15 cellular contexts compared by ENCODE assay signal in genomic region chr4:107592518-107592917, GRCh38.
DNase-seq lines count a peak whose midpoint lies in the region; ATAC-seq and TF ChIP-seq lines count a peak whose summit lies in the region.
"Had no signal": no experiment of that assay in that cellular context is flagged by ENCODE, and none has a peak within 500 bp of the region (broad histone marks: within the 10 kb centered on the region; RNA-seq: fewer than 3 reads in every experiment).

No MANE protein-coding gene starts in this region.

- no peak overlapping the region for H3K27ac ChIP-seq in CD8-positive, alpha-beta memory T cell (ENCODE audit: low read depth, low read length)
- H3K27ac ChIP-seq in CD4-positive, alpha-beta T cell (ENCODE audit: low read depth, low read length) = no peak overlapping the region
- H3K27ac ChIP-seq in PC-3 (ENCODE audit: low read length) = no peak overlapping the region
- H3K27ac ChIP-seq: suprapubic skin had no signal

- H3K79me2 ChIP-seq in PC-3 (ENCODE audit: low read length) = no peaks in the 10 kb centered on the region

- no peaks in the 10 kb centered on the region for H3K27me3 Mint-ChIP-seq in chondrocyte (ENCODE audit: low read depth)
- H3K27me3 Mint-ChIP-seq in CD8-positive, alpha-beta memory T cell = peaks cover 4% of the 10 kb centered on the region in 2 donors
- peaks cover 11% of the 10 kb centered on the region for H3K27me3 Mint-ChIP-seq in CD4-positive, alpha-beta T cell

- DNase-seq in GM12865 (ENCODE audit: low read depth) (peak; percentile 19), NAMALWA (ENCODE audit: low spot score) (peak; percentile 47), chondrocyte (ENCODE audit: low spot score) (no peak), PC-3 (no peak)
- DNase-seq in CD8-positive, alpha-beta memory T cell = no peak
- no peak for DNase-seq in CD4-positive, alpha-beta T cell
- DNase-seq: activated CD4-positive, alpha-beta T cell treated with anti-CD3 and anti-CD28 coated beads, Interleukin-2, amount 50 U/mL, for 1 hour; activated naive CD4-positive, alpha-beta T cell treated with Interleukin-2 at 50 U/mL for 16 hours; naive B cell; NCI-H1105; SW 1271 had no signal

- H3K36me3 Mint-ChIP-seq in chondrocyte (ENCODE audit: low read depth) = peaks cover 8% of the 10 kb centered on the region
- H3K36me3 Mint-ChIP-seq in CD8-positive, alpha-beta memory T cell = peaks cover 0 to 8% (median 0%) of the 10 kb centered on the region in 3 donors
- H3K36me3 Mint-ChIP-seq in CD4-positive, alpha-beta T cell (ENCODE audit: low read depth) = peaks cover 5% of the 10 kb centered on the region

- H3K9me3 ChIP-seq in CD8-positive, alpha-beta memory T cell (ENCODE audit: low read length) = no peaks in the 10 kb centered on the region
- H3K9me3 ChIP-seq in CD4-positive, alpha-beta T cell (ENCODE audit: control insufficient read depth, low read length) = peaks cover 14% of the 10 kb centered on the region
- H3K9me3 ChIP-seq in PC-3 (ENCODE audit: low read length) = no peaks in the 10 kb centered on the region

- intact Hi-C loops in CD4-positive, alpha-beta T cell (cut with DNase I, micrococcal nuclease) = no loop called here
- intact Hi-C loops in PC-3 (cut with micrococcal nuclease) = no loop called here

- no peak overlapping the region for H2AFZ ChIP-seq in PC-3 (ENCODE audit: low read length)

- H3K4me2 ChIP-seq in PC-3 (ENCODE audit: low read length) = no peak overlapping the region

- H3K27me3 ChIP-seq in CD8-positive, alpha-beta memory T cell (ENCODE audit: insufficient read depth, low read length, poor library complexity, severe bottlenecking) = no peaks in the 10 kb centered on the region
- H3K27me3 ChIP-seq in CD4-positive, alpha-beta T cell (ENCODE audit: control insufficient read depth, insufficient read depth, low read length) = no peaks in the 10 kb centered on the region
- H3K27me3 ChIP-seq in PC-3 (ENCODE audit: low read length) = no peaks in the 10 kb centered on the region
- H3K27me3 ChIP-seq: suprapubic skin had no signal

- no peaks in the 10 kb centered on the region for H3K4me1 Mint-ChIP-seq in chondrocyte (ENCODE audit: low read depth)
- H3K4me1 Mint-ChIP-seq in CD8-positive, alpha-beta memory T cell = no peaks in the 10 kb centered on the region
- no peaks in the 10 kb centered on the region for H3K4me1 Mint-ChIP-seq in CD4-positive, alpha-beta T cell (ENCODE audit: low read depth)
- H3K4me1 Mint-ChIP-seq: naive B cell had no signal

- CTCF ChIA-PET in CD8-positive, alpha-beta memory T cell (lab: Charles Lee) = no interaction called here
- CTCF ChIA-PET in CD4-positive, alpha-beta T cell (lab: Charles Lee) = no interaction called here
- CTCF ChIA-PET in PC-3 (lab: Charles Lee) = no interaction called here

- no peaks in the 10 kb centered on the region for H4K20me1 ChIP-seq in PC-3 (ENCODE audit: low read length)

- H3K4me3 ChIP-seq in GM12865 (ENCODE audit: low read depth, low read length) (no peak overlapping the region), PC-3 (ENCODE audit: low read length) (no peak overlapping the region)
- no peak overlapping the region for H3K4me3 ChIP-seq in CD8-positive, alpha-beta memory T cell (ENCODE audit: low read length)
- H3K4me3 ChIP-seq: suprapubic skin had no signal

- H3K4me3 Mint-ChIP-seq in chondrocyte (ENCODE audit: unreplicated experiment) = no peak overlapping the region
- H3K4me3 Mint-ChIP-seq in CD8-positive, alpha-beta memory T cell = no peak overlapping the region
- no peak overlapping the region for H3K4me3 Mint-ChIP-seq in CD4-positive, alpha-beta T cell

- H3K9me3 Mint-ChIP-seq in chondrocyte (ENCODE audit: low read depth) = peaks cover 24% of the 10 kb centered on the region
- H3K9me3 Mint-ChIP-seq in CD8-positive, alpha-beta memory T cell = peaks cover 18 to 41% (median 22%) of the 10 kb centered on the region in 5 donors
- peaks cover 8% of the 10 kb centered on the region for H3K9me3 Mint-ChIP-seq in CD4-positive, alpha-beta T cell

- H3K36me3 ChIP-seq in CD8-positive, alpha-beta memory T cell (ENCODE audit: insufficient read depth, low read length) = no peaks in the 10 kb centered on the region
- H3K36me3 ChIP-seq in PC-3 (ENCODE audit: low read depth, low read length) = no peaks in the 10 kb centered on the region
- H3K36me3 ChIP-seq: suprapubic skin had no signal

- BruUV-seq in PC-3 (replicated peaks; lab: Mats Ljungman, UMichigan) = no TSS peak

- H3K4me1 ChIP-seq in CD8-positive, alpha-beta memory T cell (ENCODE audit: insufficient read depth, low read length) = no peaks in the 10 kb centered on the region
- H3K4me1 ChIP-seq in PC-3 (ENCODE audit: insufficient read depth, low read length) = no peaks in the 10 kb centered on the region
- H3K4me1 ChIP-seq: suprapubic skin had no signal

- ATAC-seq in GM19455 (IDR thresholded peaks at IDR 0.05; ENCODE audit: unreplicated experiment) (peak; percentile 89), HG02973 (IDR thresholded peaks at IDR 0.05; ENCODE audit: unreplicated experiment) (peak; percentile 84), PC-3 (no peak)
- ATAC-seq in CD4-positive, alpha-beta T cell (ENCODE audit: poor library complexity) = no peak
- ATAC-seq: sciatic nerve had no signal

- POLR2A ChIA-PET in CD8-positive, alpha-beta memory T cell (lab: Charles Lee) = no interaction called here
- POLR2A ChIA-PET in CD4-positive, alpha-beta T cell (lab: Charles Lee) = no interaction called here
- POLR2A ChIA-PET in PC-3 (lab: Charles Lee; ENCODE audit: unreplicated experiment) = no interaction called here

- H3K9ac ChIP-seq in PC-3 (ENCODE audit: low read length) = no peak overlapping the region

- no peaks in the 10 kb centered on the region for H3F3A ChIP-seq in PC-3 (ENCODE audit: low read length, unreplicated experiment)

- H3K27ac Mint-ChIP-seq in chondrocyte (ENCODE audit: unreplicated experiment) = no peak overlapping the region
- H3K27ac Mint-ChIP-seq in CD8-positive, alpha-beta memory T cell = no peak overlapping the region
- H3K27ac Mint-ChIP-seq in CD4-positive, alpha-beta T cell = no peak overlapping the region

- no peaks in the 10 kb centered on the region for H3K9me2 ChIP-seq in PC-3 (replicated peaks; ENCODE audit: low read length)

- TF ChIP-seq CTCF in GM12865 (IDR thresholded peaks at IDR 0.05; ENCODE audit: insufficient read depth, low read depth, low read length, missing control alignments) = no peak
- no peak for TF ChIP-seq CTCF in chondrocyte (IDR thresholded peaks at IDR 0.05)
- no peak for TF ChIP-seq CTCF in CD4-positive, alpha-beta T cell (IDR thresholded peaks at IDR 0.05)
- no peak for TF ChIP-seq CTCF in PC-3 (conservative IDR thresholded peaks at IDR 0.05; ENCODE audit: low read depth, low read length)

Comparison
In these comparisons a context has a peak if more than half of its experiments do, and no peak if none do; other contexts are left out.
1. DNase-seq: peak in GM12865 (single experiment) and NAMALWA (single experiment); none in chondrocyte (single experiment), CD8-positive, alpha-beta memory T cell (0 of 5), CD4-positive, alpha-beta T cell (0 of 10) and PC-3 (single experiment).
2. ATAC-seq: peak in GM19455 (single experiment) and HG02973 (single experiment); none in CD4-positive, alpha-beta T cell (single experiment) and PC-3 (single experiment).